Comparison of ENCODE assay signal across 8 cellular contexts in genomic region chrX:7110821-7111276, GRCh38. TPM values are rescaled to one million over a fixed set of nuclear protein-coding genes. Genes with fewer than 3 reads are reported as not detected.
DNase-seq lines count a peak whose midpoint lies in the region; ATAC-seq and TF ChIP-seq lines count a peak whose summit lies in the region.

No MANE protein-coding gene starts in this region.

- intact Hi-C loops in psoas muscle (cut with DNase I): no loop called here

- H3K9me3 ChIP-seq in psoas muscle: no peaks in the 10 kb centered on the region

- no peak overlapping the region for H3K4me3 Mint-ChIP-seq in natural killer cell treated with Interleukin-12 subunit alpha and Interleukin-12 subunit beta and Interleukin-15 and Interleukin-18, amount 100 ng/mL, for 72 hours

- H3K36me3 Mint-ChIP-seq in natural killer cell treated with Interleukin-12 subunit alpha and Interleukin-12 subunit beta and Interleukin-15 and Interleukin-18, amount 100 ng/mL, for 72 hours: no peaks in the 10 kb centered on the region

- peak; percentile 19 for DNase-seq in NOMO-1 treated with dmso at 0.1 percent for 144 hours (lab: John Stamatoyannopoulos, UW; ENCODE audit: unreplicated experiment)
- no peak for DNase-seq in natural killer cell treated with Interleukin-12 subunit alpha and Interleukin-12 subunit beta and Interleukin-15 and Interleukin-18, amount 100 ng/mL, for 72 hours (ENCODE audit: low spot score)
- no peak for DNase-seq in substantia nigra (lab: John Stamatoyannopoulos, UW)
- DNase-seq in OCI-M2 (lab: John Stamatoyannopoulos, UW; ENCODE audit: unreplicated experiment): no peak
- DNase-seq in psoas muscle: no peak
- DNase-seq in HT-29 (ENCODE audit: low spot score): no peak

- no peaks in the 10 kb centered on the region for H3K27me3 ChIP-seq in psoas muscle (ENCODE audit: insufficient read depth in 3 of 3, low read length in 2 of 3)

- ATAC-seq in HG02885 (IDR thresholded peaks at IDR 0.05; ENCODE audit: poor library complexity, unreplicated experiment): peak; percentile 54
- ATAC-seq in natural killer cell treated with Interleukin-12 subunit alpha and Interleukin-12 subunit beta and Interleukin-15 and Interleukin-18, amount 100 ng/mL, for 72 hours: peak; percentile 58 to 62
- no peak for ATAC-seq in psoas muscle

- H3K27ac ChIP-seq in substantia nigra (ENCODE audit: low read depth, low read length, poor library complexity, severe bottlenecking): no peak overlapping the region
- H3K27ac ChIP-seq in psoas muscle: no peak overlapping the region

- H3K36me3 ChIP-seq in psoas muscle (ENCODE audit: insufficient read depth in 1 of 2, low read depth in 1 of 2): no peaks in the 10 kb centered on the region

- no peak overlapping the region for H3K4me3 ChIP-seq in psoas muscle

- peaks cover 15 to 42% of the 10 kb centered on the region in 2 donors for H3K4me1 Mint-ChIP-seq in natural killer cell treated with Interleukin-12 subunit alpha and Interleukin-12 subunit beta and Interleukin-15 and Interleukin-18, amount 100 ng/mL, for 72 hours (ENCODE audit: low read depth in 2 of 2)

- no peak for TF ChIP-seq CTCF in psoas muscle (IDR thresholded peaks at IDR 0.05)

- 52 to 77% (median 71%) methylated on average over 3 to 5 of the region's 5 CpGs for WGBS in psoas muscle, 3 donors

- H3K9me3 Mint-ChIP-seq in natural killer cell treated with Interleukin-12 subunit alpha and Interleukin-12 subunit beta and Interleukin-15 and Interleukin-18, amount 100 ng/mL, for 72 hours: no peaks in the 10 kb centered on the region

- no peaks in the 10 kb centered on the region for H3K27me3 Mint-ChIP-seq in natural killer cell treated with Interleukin-12 subunit alpha and Interleukin-12 subunit beta and Interleukin-15 and Interleukin-18, amount 100 ng/mL, for 72 hours

- peak; percentile 50 for TF ChIP-seq POLR2A in GM19193 (IDR thresholded peaks at IDR 0.05; ENCODE audit: extremely low read depth, insufficient read depth, insufficient read length)

- peak overlapping the region; percentile 26 to 92 for H3K27ac Mint-ChIP-seq in natural killer cell treated with Interleukin-12 subunit alpha and Interleukin-12 subunit beta and Interleukin-15 and Interleukin-18, amount 100 ng/mL, for 72 hours

- peaks cover 18% of the 10 kb centered on the region for H3K4me1 ChIP-seq in psoas muscle

RNA-seq across cellular contexts. Expression of gene STS, which starts 36.7 kb away (rescaled TPM):
- 1 to 10 TPM; 2.4 to 3.1 TPM for total RNA-seq in natural killer cell treated with Interleukin-12 subunit alpha and Interleukin-12 subunit beta and Interleukin-15 and Interleukin-18, amount 100 ng/mL, for 72 hours
- 10 to 100 TPM in 3 of 4 donors, 1 to 10 TPM in 1; 4.6 to 14.3 (median 13.4) TPM for total RNA-seq in psoas muscle
- 1 to 10 TPM; 2.3 to 4.1 (median 3.9) TPM for polyA plus RNA-seq in psoas muscle
- total RNA-seq in HT-29 (2014; rRNA removed; shearing (Covaris generic)): 1.7 and 2.6 TPM in 2 replicates

RNA-seq across cellular contexts. Expression of gene PUDP, which starts 37.1 kb away (rescaled TPM):
- total RNA-seq in natural killer cell treated with Interleukin-12 subunit alpha and Interleukin-12 subunit beta and Interleukin-15 and Interleukin-18, amount 100 ng/mL, for 72 hours: 10 to 100 TPM; 26.4 to 39.0 TPM
- total RNA-seq in psoas muscle: 10 to 100 TPM; 21.2 to 34.0 (median 33.3) TPM
- polyA plus RNA-seq in psoas muscle: 10 to 100 TPM; 17.2 to 21.4 (median 18.5) TPM
- 3.4 and 4.6 TPM in 2 replicates for total RNA-seq in HT-29 (2014; rRNA removed; shearing (Covaris generic))

Comparison
In these comparisons a context has a peak if more than half of its experiments do, and no peak if none do; other contexts are left out.
1. ATAC-seq: peak in HG02885 (single experiment) and natural killer cell treated with Interleukin-12 subunit alpha and Interleukin-12 subunit beta and Interleukin-15 and Interleukin-18, amount 100 ng/mL, for 72 hours (2 of 2); none in psoas muscle (0 of 4).